In the genomic region with DNA sequence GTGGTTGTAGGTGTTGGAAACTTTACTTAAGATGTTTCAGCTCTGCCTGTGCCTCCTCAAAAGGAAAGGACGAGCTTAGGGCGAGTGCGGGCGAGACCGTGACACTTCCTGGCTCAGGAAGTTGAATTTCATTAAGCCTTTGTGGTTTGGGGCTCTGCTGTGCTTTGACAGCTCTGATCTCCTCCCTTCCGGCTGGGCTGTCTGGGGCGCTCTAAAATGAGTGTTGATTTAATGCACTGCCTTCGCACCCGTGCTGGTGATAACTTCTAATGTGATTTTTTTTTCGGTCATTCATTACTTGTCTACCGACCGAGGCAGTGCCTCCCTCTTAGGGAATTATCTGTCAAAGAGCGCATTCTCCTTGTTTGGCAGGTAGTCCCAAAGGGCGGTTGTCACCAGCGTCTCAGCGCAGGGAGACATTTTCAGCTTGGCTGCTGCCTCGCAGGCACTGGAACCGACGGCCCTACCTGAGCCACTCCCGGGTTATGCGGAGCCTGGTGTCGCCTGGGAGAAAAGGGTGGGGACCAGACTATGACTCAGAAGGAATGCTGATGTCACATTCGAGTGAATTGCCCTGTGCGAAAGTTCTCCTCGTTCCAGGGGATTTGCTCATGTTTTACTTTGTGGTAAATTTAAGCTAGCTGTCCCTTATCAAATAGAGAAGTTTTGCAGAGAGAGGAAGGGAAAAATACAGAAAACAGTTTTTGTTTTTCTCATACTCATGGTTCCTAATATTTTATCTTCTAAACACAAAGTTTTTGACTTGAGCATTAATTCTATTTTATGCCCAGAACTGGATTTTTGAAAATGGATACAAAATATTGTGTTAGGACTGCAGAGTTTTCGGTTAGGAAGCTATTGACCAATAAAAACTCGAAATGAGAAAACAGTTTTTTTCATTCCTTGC, we compare ENCODE assay signal across 8 cellular contexts.
DNase-seq lines count a peak whose midpoint lies in the region; ATAC-seq and TF ChIP-seq lines count a peak whose summit lies in the region.

No MANE protein-coding gene starts in this region.

- H3F3A ChIP-seq in SU-DHL-6 (ENCODE audit: insufficient read depth), result no peaks in the 10 kb centered on the region

- peaks cover 41% of the 10 kb centered on the region for H3K4me1 ChIP-seq in KMS-11 (ENCODE audit: low read depth, poor library complexity, severe bottlenecking)

- H3K9me3 ChIP-seq in SU-DHL-6 (ENCODE audit: insufficient read depth, low read length), result no peaks in the 10 kb centered on the region

- H2AFZ ChIP-seq in KMS-11 (ENCODE audit: low read depth), result peak overlapping the region; percentile 93
- peak overlapping the region; percentile 83 for H2AFZ ChIP-seq in SU-DHL-6 (ENCODE audit: low read depth, low read length, severe bottlenecking)

- peak overlapping the region; percentile 77 for H3K27ac ChIP-seq in KMS-11
- H3K27ac ChIP-seq in SU-DHL-6 (ENCODE audit: low read depth, low read length), result peak overlapping the region; percentile 73

- peak; percentile 87 for DNase-seq in ELF-1 (ENCODE audit: low read depth, low spot score)
- peak; percentile 27 for DNase-seq in activated naive CD8-positive, alpha-beta T cell treated with anti-CD3 and anti-CD28 coated beads, Interleukin-2, amount 50 U/mL, for 16 hours (ENCODE audit: low read depth, low spot score)
- peak; percentile 87 for DNase-seq in hepatic stellate cell (ENCODE audit: low spot score)
- DNase-seq in skeletal muscle cell (ENCODE audit: low read depth), result peak; percentile 70
- no peak for DNase-seq in cerebellar nuclear complex (lab: John Stamatoyannopoulos, UW)

- H3K27me3 ChIP-seq in KMS-11 (ENCODE audit: insufficient read depth, low read depth), result no peaks in the 10 kb centered on the region
- H3K27me3 ChIP-seq in SU-DHL-6 (ENCODE audit: low read length), result no peaks in the 10 kb centered on the region

- H3K79me2 ChIP-seq in KMS-11 (ENCODE audit: insufficient read depth, low read depth) (peaks cover 50% of the 10 kb centered on the region), SU-DHL-6 (ENCODE audit: insufficient read depth, low read length) (peaks cover 52% of the 10 kb centered on the region)

- H3K9me2 ChIP-seq in SU-DHL-6 (replicated peaks; ENCODE audit: insufficient read depth, low read length), result no peaks in the 10 kb centered on the region

- H3K4me2 ChIP-seq in KMS-11, result peak overlapping the region; percentile 67
- peak overlapping the region; percentile 96 for H3K4me2 ChIP-seq in SU-DHL-6 (ENCODE audit: low read depth, low read length, poor library complexity, severe bottlenecking)

- peaks cover 7% of the 10 kb centered on the region; the same call in 1 of the 2 replicates for H4K20me1 ChIP-seq in KMS-11 (ENCODE audit: insufficient read depth)
- H4K20me1 ChIP-seq in SU-DHL-6 (ENCODE audit: low read depth, low read length), result peaks cover 41% of the 10 kb centered on the region

- no peak overlapping the region for H3K4me3 ChIP-seq in KMS-11 (IDR thresholded peaks at IDR 0.05; ENCODE audit: insufficient read depth, low read depth, low read length)
- H3K4me3 ChIP-seq in SU-DHL-6 (ENCODE audit: insufficient read depth, low read length, poor library complexity, severe bottlenecking), result peak overlapping the region; percentile 95
- H3K4me3 ChIP-seq in skeletal muscle cell (ENCODE audit: low read depth, low read length), result peak overlapping the region; percentile 70

- no peaks in the 10 kb centered on the region for H3K36me3 ChIP-seq in KMS-11 (ENCODE audit: insufficient read depth)
- H3K36me3 ChIP-seq in SU-DHL-6 (ENCODE audit: low read length), result no peaks in the 10 kb centered on the region

- no peak for TF ChIP-seq CTCF in KMS-11 (conservative IDR thresholded peaks at IDR 0.05; ENCODE audit: low read depth, low read length)
- no peak for TF ChIP-seq CTCF in SU-DHL-6 (IDR thresholded peaks at IDR 0.05; ENCODE audit: insufficient read depth, low read length, poor library complexity, severe bottlenecking)

- peak; percentile 74 for ATAC-seq in GM21737 (IDR thresholded peaks at IDR 0.05; ENCODE audit: unreplicated experiment)

- H3K9ac ChIP-seq in KMS-11, result peak overlapping the region; percentile 81
- H3K9ac ChIP-seq in SU-DHL-6 (ENCODE audit: low read length), result peak overlapping the region; percentile 98

Comparison
In these comparisons a context has a peak if more than half of its experiments do, and no peak if none do; other contexts are left out.
1. DNase-seq: peak in ELF-1 (single experiment), activated naive CD8-positive, alpha-beta T cell treated with anti-CD3 and anti-CD28 coated beads, Interleukin-2, amount 50 U/mL, for 16 hours (single experiment), hepatic stellate cell (single experiment) and skeletal muscle cell (single experiment); none in cerebellar nuclear complex (0 of 2).